ENCODE assay signal across 10 cellular contexts in the genomic region with DNA sequence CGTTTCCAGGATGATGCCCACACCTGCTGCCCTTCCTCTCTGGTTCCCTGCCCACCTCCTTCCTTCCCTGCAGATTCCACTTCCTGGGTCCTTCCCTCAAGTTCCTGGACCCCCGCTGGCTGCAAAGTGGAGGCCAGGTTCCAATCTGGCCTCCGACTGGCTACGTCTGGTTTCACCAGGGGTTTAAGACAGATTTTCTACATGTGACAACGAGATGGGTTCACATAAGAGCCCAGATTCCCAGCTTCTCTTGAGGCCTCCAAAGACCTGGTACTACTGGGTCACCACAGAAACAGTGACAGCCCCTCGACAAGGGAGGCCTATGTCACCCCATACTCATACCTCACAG. TPM values are rescaled to one million over a fixed set of nuclear protein-coding genes. Genes with fewer than 3 reads are reported as not detected.
DNase-seq lines count a peak whose midpoint lies in the region; ATAC-seq and TF ChIP-seq lines count a peak whose summit lies in the region.
"Had no signal": no experiment of that assay in that cellular context is flagged by ENCODE, and none has a peak within 500 bp of the region (broad histone marks: within the 10 kb centered on the region; RNA-seq: fewer than 3 reads in every experiment).

No MANE protein-coding gene starts in this region.

- intact Hi-C loops in CD8-positive, alpha-beta T cell (cut with DNase I, micrococcal nuclease), result loop anchor here (5.0 to 10.0 kb wide), 2 partner anchors 33 to 170 kb away; no protein-coding TSS in a partner anchor
- intact Hi-C loops in PC-3 (cut with micrococcal nuclease) (no loop called here), posterior cingulate gyrus (cut with DNase I) (loop anchor here (5.0 to 10.0 kb wide), 2 partner anchors 103 to 290 kb away; a partner anchor contains a TSS)

- H2BK120ac ChIP-seq in trophoblast cell (ENCODE audit: insufficient read depth, low read length, poor library complexity), result no peak overlapping the region

- peaks cover 15% of the 10 kb centered on the region for H3K79me1 ChIP-seq in trophoblast cell (ENCODE audit: low read length)

- TF ChIP-seq CTCF in CD8-positive, alpha-beta T cell (IDR thresholded peaks at IDR 0.05), result no peak
- TF ChIP-seq CTCF in PC-3 (conservative IDR thresholded peaks at IDR 0.05; ENCODE audit: low read depth, low read length) (no peak), endothelial cell (IDR thresholded peaks at IDR 0.05; ENCODE audit: unreplicated experiment) (no peak)

- H3K4me2 ChIP-seq in PC-3 (ENCODE audit: low read length) (peak overlapping the region; percentile 97), trophoblast cell (ENCODE audit: low read length) (peak overlapping the region; percentile 71)

- H4K8ac ChIP-seq in trophoblast cell (ENCODE audit: low read depth, low read length), result no peak overlapping the region

- BruUV-seq in PC-3 (replicated peaks; lab: Mats Ljungman, UMichigan), result no TSS peak

- H3K4me3 ChIP-seq in CD8-positive, alpha-beta T cell (ENCODE audit: low read depth, low read length), result no peak overlapping the region
- H3K4me3 ChIP-seq in PC-3 (ENCODE audit: low read length) (peak overlapping the region; percentile 86), trophoblast cell (ENCODE audit: low read depth, low read length) (no peak overlapping the region)

- no peak overlapping the region for H2AFZ ChIP-seq in PC-3 (ENCODE audit: low read length)
- H2AFZ ChIP-seq in trophoblast cell (ENCODE audit: insufficient read depth, low read length, poor library complexity), result no peak overlapping the region

- H3K27ac Mint-ChIP-seq in CD8-positive, alpha-beta T cell, result peak overlapping the region; percentile 62
- H3K27ac Mint-ChIP-seq in endothelial cell (ENCODE audit: unreplicated experiment), result no peak overlapping the region

- H2BK12ac ChIP-seq in trophoblast cell (ENCODE audit: low read length), result no peak overlapping the region

- no peak overlapping the region for H3K18ac ChIP-seq in trophoblast cell (ENCODE audit: low read length)

- no peaks in the 10 kb centered on the region for H3K27me3 Mint-ChIP-seq in CD8-positive, alpha-beta T cell (ENCODE audit: low read depth)
- H3K27me3 Mint-ChIP-seq in endothelial cell (ENCODE audit: unreplicated experiment), result peaks cover 13% of the 10 kb centered on the region

- no peak for ATAC-seq in CD8-positive, alpha-beta T cell
- ATAC-seq in PC-3, result no peak

- CTCF ChIA-PET in CD8-positive, alpha-beta T cell (lab: Charles Lee), result interaction anchor here (1.2 to 1.3 kb wide), 2 partner anchors 65 to 286 kb away, joined by 3 to 4 read pairs; no protein-coding TSS in a partner anchor
- CTCF ChIA-PET in PC-3 (lab: Charles Lee), result no interaction called here

- H3K4me3 Mint-ChIP-seq in CD8-positive, alpha-beta T cell, result peak overlapping the region; percentile 85
- H3K4me3 Mint-ChIP-seq in endothelial cell (ENCODE audit: unreplicated experiment), result peak overlapping the region; percentile 88

- H3K9me3 ChIP-seq in CD8-positive, alpha-beta T cell (ENCODE audit: low read length), result no peaks in the 10 kb centered on the region
- H3K9me3 ChIP-seq in PC-3 (ENCODE audit: low read length), result no peaks in the 10 kb centered on the region
- no peaks in the 10 kb centered on the region for H3K9me3 ChIP-seq in trophoblast cell (ENCODE audit: insufficient read depth, low read depth, low read length)
- H3K9me3 ChIP-seq: thyroid gland had no signal

- peaks cover 5% of the 10 kb centered on the region for H4K20me1 ChIP-seq in PC-3 (ENCODE audit: low read length)

- H3K9me2 ChIP-seq in PC-3 (replicated peaks; ENCODE audit: low read length), result no peaks in the 10 kb centered on the region

- WGBS in trophoblast cell (ENCODE audit: extremely low coverage, insufficient coverage, insufficient read length), result no CpG with 5 or more reads among the region's 6 CpGs

- peak overlapping the region; percentile 16 for H3K4ac ChIP-seq in trophoblast cell (ENCODE audit: low read depth, low read length)

- H3K27me3 ChIP-seq in CD8-positive, alpha-beta T cell (ENCODE audit: insufficient read depth, low read length), result no peaks in the 10 kb centered on the region
- H3K27me3 ChIP-seq in PC-3 (ENCODE audit: low read length), result no peaks in the 10 kb centered on the region
- no peaks in the 10 kb centered on the region for H3K27me3 ChIP-seq in trophoblast cell (ENCODE audit: insufficient read depth, low read length)
- H3K27me3 ChIP-seq: thyroid gland had no signal

- H3K9ac ChIP-seq in PC-3 (ENCODE audit: low read length) (peak overlapping the region; percentile 85), trophoblast cell (ENCODE audit: low read length) (no peak overlapping the region)

- no peaks in the 10 kb centered on the region for H3K9me3 Mint-ChIP-seq in CD8-positive, alpha-beta T cell
- H3K9me3 Mint-ChIP-seq in endothelial cell (ENCODE audit: unreplicated experiment), result no peaks in the 10 kb centered on the region

- POLR2A ChIA-PET in CD8-positive, alpha-beta T cell (lab: Charles Lee), result interaction anchor here (1.3 to 1.9 kb wide), 2 partner anchors 18 to 42 kb away, joined by 4 read pairs; no protein-coding TSS in a partner anchor
- POLR2A ChIA-PET in PC-3 (lab: Charles Lee; ENCODE audit: unreplicated experiment), result no interaction called here

- no peak overlapping the region for H3K23ac ChIP-seq in trophoblast cell (ENCODE audit: low read length)

- peaks cover 33% of the 10 kb centered on the region for H3K4me1 ChIP-seq in CD8-positive, alpha-beta T cell (ENCODE audit: insufficient read depth, low read length)
- H3K4me1 ChIP-seq in PC-3 (ENCODE audit: insufficient read depth, low read length) (peaks cover 31% of the 10 kb centered on the region), trophoblast cell (ENCODE audit: control insufficient read depth in 1 of 2, insufficient read depth in 2 of 2, low read length in 2 of 2) (peaks cover 13 to 19% of the 10 kb centered on the region in 2 experiments)

- no peak overlapping the region for H3K14ac ChIP-seq in trophoblast cell (ENCODE audit: low read length)

- peaks cover 29% of the 10 kb centered on the region for H3K4me1 Mint-ChIP-seq in CD8-positive, alpha-beta T cell (ENCODE audit: low read depth)
- H3K4me1 Mint-ChIP-seq in endothelial cell (ENCODE audit: unreplicated experiment), result peaks cover 8% of the 10 kb centered on the region

- no peak overlapping the region for H4K91ac ChIP-seq in trophoblast cell (ENCODE audit: low read depth, low read length)

- no peak overlapping the region for H3K27ac ChIP-seq in CD8-positive, alpha-beta T cell (ENCODE audit: low read depth, low read length)
- H3K27ac ChIP-seq in PC-3 (ENCODE audit: low read length) (no peak overlapping the region; the same call in 1 of the 2 replicates), trophoblast cell (ENCODE audit: low read depth, low read length) (no peak overlapping the region)

- H4K12ac ChIP-seq in trophoblast cell (ENCODE audit: low read depth, low read length), result no peak overlapping the region

- H2BK5ac ChIP-seq in trophoblast cell (ENCODE audit: low read depth, low read length, poor library complexity), result no peak overlapping the region

- H3K79me2 ChIP-seq in PC-3 (ENCODE audit: low read length) (peaks cover 56% of the 10 kb centered on the region), trophoblast cell (ENCODE audit: control insufficient read depth, insufficient read depth, low read length, poor library complexity) (peaks cover 19% of the 10 kb centered on the region)

- no peaks in the 10 kb centered on the region for H3F3A ChIP-seq in PC-3 (ENCODE audit: low read length, unreplicated experiment)

- peaks cover 9% of the 10 kb centered on the region for H3K36me3 Mint-ChIP-seq in CD8-positive, alpha-beta T cell
- H3K36me3 Mint-ChIP-seq in endothelial cell (ENCODE audit: low read depth, unreplicated experiment), result peaks cover 15% of the 10 kb centered on the region

- no peaks in the 10 kb centered on the region for H3K36me3 ChIP-seq in CD8-positive, alpha-beta T cell (ENCODE audit: insufficient read depth, low read length)
- H3K36me3 ChIP-seq in PC-3 (ENCODE audit: low read depth, low read length) (no peaks in the 10 kb centered on the region), trophoblast cell (ENCODE audit: control insufficient read depth in 1 of 2, insufficient read depth in 2 of 2, low read length in 2 of 2) (peaks cover 34 to 36% of the 10 kb centered on the region in 2 experiments)

- no peak for DNase-seq in CD8-positive, alpha-beta T cell
- no peak for DNase-seq in PC-3
- no peak for DNase-seq in endothelial cell (ENCODE audit: low spot score)
- DNase-seq in trophoblast cell, result no peak
- no peak for DNase-seq in NCI-H510A treated with DMSO at 0.1 percent for 48 hours (lab: John Stamatoyannopoulos, UW)
- DNase-seq in NCI-H2171 (lab: John Stamatoyannopoulos, UW), result no peak
- DNase-seq in hypothalamus (lab: John Stamatoyannopoulos, UW), result no peak
- DNase-seq in posterior cingulate gyrus, result no peak
- DNase-seq: occipital lobe, thyroid gland had no signal

- H2AK5ac ChIP-seq in trophoblast cell (ENCODE audit: low read length), result no peak overlapping the region

RNA-seq across cellular contexts. Expression of a gene that starts 2.1 kb away (rescaled TPM):
- total RNA-seq in CD8-positive, alpha-beta T cell, result 100 to 1,000 TPM; 113 to 126 TPM
- total RNA-seq in PC-3 (2014; rRNA removed), result 88.9 and 113 TPM in 2 replicates
- 163 TPM for total RNA-seq in endothelial cell (ENCODE audit: unreplicated experiment)
- 113 and 116 TPM in 2 replicates for polyA plus RNA-seq in trophoblast cell (2013)

RNA-seq across cellular contexts. Expression of a gene that starts 10.8 kb away (rescaled TPM):
- total RNA-seq in CD8-positive, alpha-beta T cell, result 1 to 10 TPM; 3.2 to 4.8 TPM
- total RNA-seq in PC-3 (2014; rRNA removed), result 1.5 and 3.6 TPM in 2 replicates
- total RNA-seq in endothelial cell (ENCODE audit: unreplicated experiment), result 1.0 TPM
- polyA plus RNA-seq in trophoblast cell (2013), result 2.2 and 2.5 TPM in 2 replicates

RNA-seq across cellular contexts. Expression of a gene that starts 16.1 kb away (rescaled TPM):
- total RNA-seq in CD8-positive, alpha-beta T cell, result 100 to 1,000 TPM; 398 to 438 TPM
- total RNA-seq in PC-3 (2014; rRNA removed) (253 and 341 TPM in 2 replicates), endothelial cell (ENCODE audit: unreplicated experiment) (82.2 TPM)
- 253 and 279 TPM in 2 replicates for polyA plus RNA-seq in trophoblast cell (2013)

RNA-seq across cellular contexts. Expression of a gene that starts 54.0 kb away (rescaled TPM):
- 10 to 100 TPM; 30.0 to 38.5 TPM for total RNA-seq in CD8-positive, alpha-beta T cell
- total RNA-seq in PC-3 (2014; rRNA removed) (20.2 and 26.1 TPM in 2 replicates), endothelial cell (ENCODE audit: unreplicated experiment) (38.5 TPM)
- 11.5 and 11.6 TPM in 2 replicates for polyA plus RNA-seq in trophoblast cell (2013)
